In genomic region chr19:47253016-47253415, GRCh38 we compare ENCODE assay signal across 1 cellular context.
TF ChIP-seq lines count a peak whose summit lies in the region.

No MANE protein-coding gene starts in this region.

TF ChIP-seq in K562, 482 proteins besides CTCF, POLR2A, EP300 and RAD21:
- TF ChIP-seq CEBPB (tag; IDR thresholded peaks at IDR 0.05): peak; percentile 75
